ENCODE assay signal across 20 cellular contexts in the genomic region with DNA sequence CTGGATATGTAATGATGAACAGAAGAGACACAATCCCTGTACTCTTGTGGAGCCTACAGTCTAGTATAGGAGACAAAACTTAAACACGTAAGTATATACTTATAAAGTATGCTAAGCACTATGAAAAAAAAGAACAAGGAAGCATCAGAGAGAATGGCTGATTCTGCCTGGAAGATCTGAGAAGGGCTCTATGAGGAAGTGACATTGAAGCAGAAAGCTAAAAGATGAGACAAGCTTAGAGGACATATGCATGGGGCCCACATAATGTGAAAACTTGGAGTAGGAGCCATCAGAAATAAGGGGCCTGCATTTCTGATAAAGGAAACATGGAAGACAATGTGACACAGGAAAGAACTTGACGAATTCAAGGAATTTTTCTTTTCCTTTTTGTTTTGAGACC. TPM values are rescaled to one million over a fixed set of nuclear protein-coding genes. Genes with fewer than 3 reads are reported as not detected.
DNase-seq lines count a peak whose midpoint lies in the region; ATAC-seq, FAIRE-seq and TF ChIP-seq lines count a peak whose summit lies in the region.
"Had no signal": no experiment of that assay in that cellular context is flagged by ENCODE, and none has a peak within 500 bp of the region (broad histone marks: within the 10 kb centered on the region; RNA-seq: fewer than 3 reads in every experiment).

No MANE protein-coding gene starts in this region.

- H3K9me3 Mint-ChIP-seq in activated T-cell treated with anti-CD3 and anti-CD28 coated beads, Interleukin-2, amount 50 U/mL, for 72 hours, result no peaks in the 10 kb centered on the region
- no peaks in the 10 kb centered on the region for H3K9me3 Mint-ChIP-seq in central memory CD8-positive, alpha-beta T cell
- H3K9me3 Mint-ChIP-seq: H9 had no signal

- peaks cover 7% of the 10 kb centered on the region for H3K4me1 Mint-ChIP-seq in activated T-cell treated with anti-CD3 and anti-CD28 coated beads, Interleukin-2, amount 50 U/mL, for 72 hours (ENCODE audit: low read depth)
- peaks cover 10% of the 10 kb centered on the region for H3K4me1 Mint-ChIP-seq in central memory CD8-positive, alpha-beta T cell
- H3K4me1 Mint-ChIP-seq: H9 had no signal

- no peaks in the 10 kb centered on the region for H3K27me3 Mint-ChIP-seq in activated T-cell treated with anti-CD3 and anti-CD28 coated beads, Interleukin-2, amount 50 U/mL, for 72 hours (ENCODE audit: low read depth)
- H3K27me3 Mint-ChIP-seq in central memory CD8-positive, alpha-beta T cell, result no peaks in the 10 kb centered on the region

- peaks cover 2 to 19% of the 10 kb centered on the region in 2 donors for H3K36me3 Mint-ChIP-seq in activated T-cell treated with anti-CD3 and anti-CD28 coated beads, Interleukin-2, amount 50 U/mL, for 72 hours (ENCODE audit: insufficient read depth in 2 of 2)
- H3K36me3 Mint-ChIP-seq in central memory CD8-positive, alpha-beta T cell (ENCODE audit: insufficient read depth), result peaks cover 44% of the 10 kb centered on the region

- no peak for DNase-seq in activated T-cell treated with anti-CD3 and anti-CD28 coated beads, Interleukin-2, amount 50 U/mL, for 72 hours
- no peak for DNase-seq in activated T-cell treated with anti-CD3 and anti-CD28 coated beads, Interleukin-2, amount 50 U/mL, for 48 hours
- no peak for DNase-seq in GM12891 (ENCODE audit: insufficient read length, low spot score)
- DNase-seq in central memory CD8-positive, alpha-beta T cell (ENCODE audit: low spot score in 2 of 2), result no peak
- peak; percentile 24 for DNase-seq in pons (ENCODE audit: low spot score)
- no peak for DNase-seq in islet precursor cell
- no peak for DNase-seq in HT-29 (ENCODE audit: low spot score)
- DNase-seq: DMS79 treated with DMSO at 0.1 percent for 48 hours, H9, KG1, NCI-H1417, NCI-H187, NCI-H2107, NCI-H510A treated with DMSO at 0.1 percent for 48 hours, NCI-H774, PC-3, SIG-M5 had no signal

- no peak for TF ChIP-seq POLR2A in GM12891 (IDR thresholded peaks at IDR 0.05; ENCODE audit: low read depth, low read length)

- H3K27ac Mint-ChIP-seq in activated T-cell treated with anti-CD3 and anti-CD28 coated beads, Interleukin-2, amount 50 U/mL, for 72 hours, result peak overlapping the region; percentile 43
- peak overlapping the region; percentile 58 for H3K27ac Mint-ChIP-seq in central memory CD8-positive, alpha-beta T cell (ENCODE audit: low read depth)
- H3K27ac Mint-ChIP-seq: H9 had no signal

- H3K4me3 Mint-ChIP-seq in activated T-cell treated with anti-CD3 and anti-CD28 coated beads, Interleukin-2, amount 50 U/mL, for 72 hours, result no peak overlapping the region
- no peak overlapping the region for H3K4me3 Mint-ChIP-seq in central memory CD8-positive, alpha-beta T cell
- H3K4me3 Mint-ChIP-seq: H9 had no signal

- no peak for ATAC-seq in activated T-cell treated with anti-CD3 and anti-CD28 coated beads, Interleukin-2, amount 50 U/mL, for 72 hours (replicated peaks in 1 of 2)
- ATAC-seq in central memory CD8-positive, alpha-beta T cell (replicated peaks; ENCODE audit: extremely low read depth, poor library complexity, severe bottlenecking), result no peak
- no peak for ATAC-seq in GM18858 (IDR thresholded peaks at IDR 0.05; ENCODE audit: unreplicated experiment)
- ATAC-seq: A549, HepG2, PC-3 had no signal

- FAIRE-seq in GM12891 (lab: Jason Lieb, UNC), result no peak
- FAIRE-seq: A549, HepG2 had no signal

TF ChIP-seq in GM12891, 5 proteins besides CTCF, POLR2A, EP300 and RAD21:
- TF ChIP-seq PAX5 (IDR thresholded peaks at IDR 0.05; ENCODE audit: insufficient read depth, low read length, severe bottlenecking), result no peak
- 0 out of 2 replicates have a peak, but pooled peaks have one; percentile 25 for TF ChIP-seq SPI1 (IDR thresholded peaks at IDR 0.05; ENCODE audit: low read depth, low read length)

RNA-seq across cellular contexts. Expression of gene SAA1, which starts 16.6 kb away (rescaled TPM):
- total RNA-seq in activated T-cell treated with anti-CD3 and anti-CD28 coated beads, Interleukin-2, amount 50 U/mL, for 72 hours, result not detected
- polyA plus RNA-seq in GM12891 (2012; ENCODE audit: low read depth, missing spikeins), result not detected
- total RNA-seq in HT-29 (2014; rRNA removed; shearing (Covaris generic)), result not detected in 2 replicates
- total RNA-seq: H9, HepG2, PC-3 had no signal
- polyA plus RNA-seq: HepG2 had no signal

RNA-seq across cellular contexts. Expression of gene SAA2, which starts 34.2 kb away (rescaled TPM):
- under 1 TPM in 1 of 2 donors, not detected in 1; 0.38 TPM for total RNA-seq in activated T-cell treated with anti-CD3 and anti-CD28 coated beads, Interleukin-2, amount 50 U/mL, for 72 hours
- polyA plus RNA-seq in GM12891 (2012; ENCODE audit: low read depth, missing spikeins), result not detected
- not detected in 2 replicates for total RNA-seq in HT-29 (2014; rRNA removed; shearing (Covaris generic))
- total RNA-seq: H9, PC-3 had no signal
- polyA plus RNA-seq: HepG2 had no signal

RNA-seq across cellular contexts. Expression of gene HPS5, which starts 39.3 kb away (rescaled TPM):
- total RNA-seq in activated T-cell treated with anti-CD3 and anti-CD28 coated beads, Interleukin-2, amount 50 U/mL, for 72 hours, result 10 to 100 TPM; 18.7 to 22.2 TPM
- polyA plus RNA-seq in GM12891 (2012; ENCODE audit: low read depth, missing spikeins), result 12.1 TPM
- total RNA-seq in HT-29 (2014; rRNA removed; shearing (Covaris generic)), result 8.6 and 10.3 TPM in 2 replicates

RNA-seq across cellular contexts. Expression of gene GTF2H1, which starts 39.7 kb away (rescaled TPM):
- total RNA-seq in activated T-cell treated with anti-CD3 and anti-CD28 coated beads, Interleukin-2, amount 50 U/mL, for 72 hours, result 10 to 100 TPM; 43.5 to 47.4 TPM
- polyA plus RNA-seq in GM12891 (2012; ENCODE audit: low read depth, missing spikeins), result 22.0 TPM
- total RNA-seq in HT-29 (2014; rRNA removed; shearing (Covaris generic)), result 50.7 and 55.4 TPM in 2 replicates

RNA-seq across cellular contexts. Expression of gene SAA4, which starts 46.0 kb away (rescaled TPM):
- not detected for total RNA-seq in activated T-cell treated with anti-CD3 and anti-CD28 coated beads, Interleukin-2, amount 50 U/mL, for 72 hours
- polyA plus RNA-seq in GM12891 (2012; ENCODE audit: low read depth, missing spikeins), result not detected
- not detected in 2 replicates for total RNA-seq in HT-29 (2014; rRNA removed; shearing (Covaris generic))
- total RNA-seq: H9, PC-3 had no signal
- polyA plus RNA-seq: A549 had no signal
